ENCODE assay signal across 24 cellular contexts in the genomic region with DNA sequence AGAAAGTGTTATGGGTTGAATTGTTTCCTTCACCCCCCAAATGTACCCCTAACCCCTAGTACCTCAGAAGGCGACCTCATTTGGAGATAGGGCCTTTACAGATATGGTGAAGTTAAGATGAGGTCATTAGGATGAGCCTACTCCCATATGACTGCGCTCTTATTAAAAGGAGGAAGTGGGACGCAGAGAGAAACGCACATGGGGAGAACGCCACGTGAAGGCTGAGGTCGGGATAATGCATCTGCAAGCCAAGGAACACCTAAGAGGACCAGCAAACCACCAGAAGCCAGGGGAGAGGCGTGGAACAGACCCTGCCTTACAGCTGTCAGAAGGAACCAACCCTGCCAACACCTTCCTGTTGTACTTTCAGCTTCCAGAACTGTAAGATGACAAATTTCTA. TPM values are rescaled to one million over a fixed set of nuclear protein-coding genes. Genes with fewer than 3 reads are reported as not detected.
"Had no signal": no experiment of that assay in that cellular context is flagged by ENCODE, and none has a peak within 500 bp of the region (broad histone marks: within the 10 kb centered on the region; RNA-seq: fewer than 3 reads in every experiment).

No MANE protein-coding gene starts in this region.

- H3K36me3 Mint-ChIP-seq: natural killer cell treated with Interleukin-12 subunit alpha and Interleukin-12 subunit beta and Interleukin-15 and Interleukin-18, amount 100 ng/mL, for 72 hours had no signal

- H3K4me3 Mint-ChIP-seq: natural killer cell treated with Interleukin-12 subunit alpha and Interleukin-12 subunit beta and Interleukin-15 and Interleukin-18, amount 100 ng/mL, for 72 hours; type B pancreatic cell had no signal

- H3K4me1 ChIP-seq: parathyroid adenoma had no signal

- H3K9me3 Mint-ChIP-seq: natural killer cell treated with Interleukin-12 subunit alpha and Interleukin-12 subunit beta and Interleukin-15 and Interleukin-18, amount 100 ng/mL, for 72 hours; type B pancreatic cell had no signal

- H3K79me2 ChIP-seq: hepatocyte, parathyroid adenoma had no signal

- DNase-seq: dermis blood vessel endothelial cell; erythroblast; foreskin melanocyte; head of caudate nucleus; kidney; left colon; left ventricle myocardium superior; mesenchymal stem cell; midbrain; psoas muscle; sigmoid colon; stimulated activated CD4-positive, alpha-beta T cell treated with anti-CD3 and anti-CD28 coated beads, Interleukin-2, amount 100 ng/mL, for 48 hours; stimulated activated naive CD8-positive, alpha-beta T cell treated with anti-CD3 and anti-CD28 coated beads, Interleukin-15, Interleukin-2, amounts not matched to agents 100 U/mL and 50 U/mL, for 24 hours; thyroid gland; uterus had no signal

- H3K27ac ChIP-seq: hepatocyte, parathyroid adenoma, psoas muscle, sigmoid colon, skin epidermis, suprapubic skin, thyroid gland, uterus had no signal

- H2AFZ ChIP-seq: hepatocyte, parathyroid adenoma had no signal

- H3K9me3 ChIP-seq: psoas muscle, sigmoid colon, suprapubic skin, thyroid gland, uterus had no signal

- H3K27ac Mint-ChIP-seq: natural killer cell treated with Interleukin-12 subunit alpha and Interleukin-12 subunit beta and Interleukin-15 and Interleukin-18, amount 100 ng/mL, for 72 hours; type B pancreatic cell had no signal

- H3K4me2 ChIP-seq: hepatocyte had no signal

- H3K27me3 ChIP-seq: hepatocyte, suprapubic skin, thyroid gland, uterus had no signal

- H3K4me3 ChIP-seq: hepatocyte, lung, psoas muscle, sigmoid colon, skin epidermis, suprapubic skin, thyroid gland, uterus had no signal

- H3K36me3 ChIP-seq: uterus had no signal

- ATAC-seq: left colon; left ventricle myocardium superior; natural killer cell treated with Interleukin-12 subunit alpha and Interleukin-12 subunit beta and Interleukin-15 and Interleukin-18, amount 100 ng/mL, for 72 hours; psoas muscle; stimulated activated naive CD8-positive, alpha-beta T cell treated with anti-CD3 and anti-CD28 coated beads, Interleukin-15, Interleukin-2, amounts not matched to agents 100 U/mL and 50 U/mL, for 24 hours had no signal

RNA-seq across cellular contexts. Expression of a gene that starts 1.7 kb away (rescaled TPM):
- total RNA-seq: dermis blood vessel endothelial cell; endothelial cell of umbilical vein; hepatocyte; natural killer cell treated with Interleukin-12 subunit alpha and Interleukin-12 subunit beta and Interleukin-15 and Interleukin-18, amount 100 ng/mL, for 72 hours had no signal

RNA-seq across cellular contexts. Expression of a gene that starts 20.3 kb away (rescaled TPM):
- total RNA-seq: dermis blood vessel endothelial cell; endothelial cell of umbilical vein; hepatocyte; kidney; left colon; left ventricle myocardium superior; lung; natural killer cell treated with Interleukin-12 subunit alpha and Interleukin-12 subunit beta and Interleukin-15 and Interleukin-18, amount 100 ng/mL, for 72 hours; omental fat pad; psoas muscle; sigmoid colon; suprapubic skin; thyroid gland; uterus had no signal
